29 cellular contexts compared by ENCODE assay signal in genomic region chr16:7343271-7343670, GRCh38. TPM values are rescaled to one million over a fixed set of nuclear protein-coding genes. Genes with fewer than 3 reads are reported as not detected.
"Had no signal": no experiment of that assay in that cellular context is flagged by ENCODE, and none has a peak within 500 bp of the region (broad histone marks: within the 10 kb centered on the region; RNA-seq: fewer than 3 reads in every experiment).

No MANE protein-coding gene starts in this region.

- H3K9me3 ChIP-seq: SK-N-SH had no signal

- H3K27ac Mint-ChIP-seq: activated CD4-positive, alpha-beta T cell treated with anti-CD3 and anti-CD28 coated beads, Interleukin-2, amount 10 ng/mL, durations not matched to agents 24 days and 14 days; activated CD8-positive, alpha-beta memory T cell treated with anti-CD3 and anti-CD28 coated beads, Interleukin-2, amount 10 ng/mL, durations not matched to agents 7 days and 5 days; activated naive CD4-positive, alpha-beta T cell treated with anti-CD3 and anti-CD28 coated beads, Interleukin-2, amount 50 U/mL, for 24 hours; activated T-cell treated with anti-CD3 and anti-CD28 coated beads, Interleukin-2, amount 50 U/mL, for 24 hours; activated T-helper 1 cell treated with anti-CD3 and anti-CD28 coated beads, Interleukin-12 subunit alpha, Interleukin-12 subunit beta, Interleukin-2, Interleukin-4 antibody, amounts not matched to agents 30 ng/mL and 10 ng/mL and 1 ng/mL, durations not matched to agents 14 hours and 24 hours and 36 hours; T-helper 1 cell treated with Interleukin-12 subunit alpha and Interleukin-12 subunit beta and Interleukin-4 antibody, amounts not matched to agents 30 μg/mL and 1 μg/mL, for 36 hours; WTC11 had no signal

- H3K36me3 Mint-ChIP-seq: activated CD8-positive, alpha-beta memory T cell treated with anti-CD3 and anti-CD28 coated beads, Interleukin-2, amount 10 ng/mL, durations not matched to agents 7 days and 5 days; activated naive CD4-positive, alpha-beta T cell treated with anti-CD3 and anti-CD28 coated beads, Interleukin-2, amount 50 U/mL, for 24 hours had no signal

- H3K9me3 Mint-ChIP-seq: activated naive CD4-positive, alpha-beta T cell treated with anti-CD3 and anti-CD28 coated beads, Interleukin-2, amount 50 U/mL, for 24 hours had no signal

- H3K4me1 Mint-ChIP-seq: activated CD4-positive, alpha-beta T cell treated with anti-CD3 and anti-CD28 coated beads, Interleukin-2, amount 10 ng/mL, durations not matched to agents 24 days and 14 days; activated CD8-positive, alpha-beta memory T cell treated with anti-CD3 and anti-CD28 coated beads, Interleukin-2, amount 10 ng/mL, durations not matched to agents 7 days and 5 days; activated naive CD4-positive, alpha-beta T cell treated with anti-CD3 and anti-CD28 coated beads, Interleukin-2, amount 50 U/mL, for 24 hours; central memory CD8-positive, alpha-beta T cell; WTC11 had no signal

- H3K27me3 Mint-ChIP-seq: activated CD4-positive, alpha-beta T cell treated with anti-CD3 and anti-CD28 coated beads, Interleukin-2, amount 10 ng/mL, durations not matched to agents 24 days and 14 days; activated CD8-positive, alpha-beta memory T cell treated with anti-CD3 and anti-CD28 coated beads, Interleukin-2, amount 10 ng/mL, durations not matched to agents 7 days and 5 days; activated naive CD4-positive, alpha-beta T cell treated with anti-CD3 and anti-CD28 coated beads, Interleukin-2, amount 50 U/mL, for 24 hours; activated T-cell treated with anti-CD3 and anti-CD28 coated beads, Interleukin-2, amount 50 U/mL, for 24 hours; central memory CD8-positive, alpha-beta T cell had no signal

- DNase-seq: activated CD4-positive, alpha-beta T cell treated with anti-CD3 and anti-CD28 coated beads for 1 hour; activated CD4-positive, alpha-beta T cell treated with anti-CD3 and anti-CD28 coated beads, Interleukin-2, amount 10 ng/mL, durations not matched to agents 24 days and 14 days; activated CD4-positive, alpha-beta T cell treated with anti-CD3 and anti-CD28 coated beads, Interleukin-2, amount 50 U/mL, for 48 hours; activated CD8-positive, alpha-beta memory T cell treated with anti-CD3 and anti-CD28 coated beads, Interleukin-2, amount 10 ng/mL, durations not matched to agents 7 days and 5 days; activated effector memory CD4-positive, alpha-beta T cell treated with Interleukin-2 at 50 U/mL for 16 hours; activated naive CD4-positive, alpha-beta T cell; activated T-cell treated with anti-CD3 and anti-CD28 coated beads, Interleukin-2, amount 50 U/mL, for 24 hours; aorta; KG1; NCI-H1092; NCI-H1417; NCI-H187; NCI-H446; NCI-H524; NCI-H774; NK-92 treated with Interleukin-12 subunit alpha and Interleukin-12 subunit beta, amount 100 ng/mL, for 24 hours; OCI-M1; RPMI8226; SK-N-SH; T-helper 9 cell had no signal

- ATAC-seq: activated CD8-positive, alpha-beta memory T cell treated with anti-CD3 and anti-CD28 coated beads, Interleukin-2, amount 10 ng/mL, durations not matched to agents 7 days and 5 days; Panc1; Right ventricle myocardium inferior; WTC11 had no signal

- H3K4me3 Mint-ChIP-seq: activated CD4-positive, alpha-beta T cell treated with anti-CD3 and anti-CD28 coated beads, Interleukin-2, amount 10 ng/mL, durations not matched to agents 24 days and 14 days; activated CD8-positive, alpha-beta memory T cell treated with anti-CD3 and anti-CD28 coated beads, Interleukin-2, amount 10 ng/mL, durations not matched to agents 7 days and 5 days; activated naive CD4-positive, alpha-beta T cell treated with anti-CD3 and anti-CD28 coated beads, Interleukin-2, amount 50 U/mL, for 24 hours; activated T-cell treated with anti-CD3 and anti-CD28 coated beads, Interleukin-2, amount 50 U/mL, for 24 hours; activated T-helper 1 cell treated with anti-CD3 and anti-CD28 coated beads, Interleukin-12 subunit alpha, Interleukin-12 subunit beta, Interleukin-2, Interleukin-4 antibody, amounts not matched to agents 30 ng/mL and 10 ng/mL and 1 ng/mL, durations not matched to agents 14 hours and 24 hours and 36 hours; central memory CD8-positive, alpha-beta T cell; T-helper 1 cell treated with Interleukin-12 subunit alpha and Interleukin-12 subunit beta and Interleukin-4 antibody, amounts not matched to agents 30 μg/mL and 1 μg/mL, for 36 hours; WTC11 had no signal

RNA-seq across cellular contexts. Expression of gene RBFOX1, which starts 10.6 kb away (rescaled TPM):
- total RNA-seq: activated CD4-positive, alpha-beta T cell treated with anti-CD3 and anti-CD28 coated beads, Interleukin-2, amount 10 ng/mL, durations not matched to agents 24 days and 14 days; activated CD8-positive, alpha-beta memory T cell treated with anti-CD3 and anti-CD28 coated beads, Interleukin-2, amount 10 ng/mL, durations not matched to agents 7 days and 5 days; activated T-helper 1 cell treated with anti-CD3 and anti-CD28 coated beads, Interleukin-12 subunit alpha, Interleukin-12 subunit beta, Interleukin-2, Interleukin-4 antibody, amounts not matched to agents 30 ng/mL and 10 ng/mL and 1 ng/mL, durations not matched to agents 14 hours and 24 hours and 36 hours; aorta; bronchial epithelial cell; MCF 10A had no signal
